In genomic region chr5:90409318-90410177, GRCh38 we compare ENCODE assay signal across 8 cellular contexts. TPM values are rescaled to one million over a fixed set of nuclear protein-coding genes. Genes with fewer than 3 reads are reported as not detected.
DNase-seq lines count a peak whose midpoint lies in the region; ATAC-seq and TF ChIP-seq lines count a peak whose summit lies in the region.

Gene CETN3 (minus strand): TSS chr5:90409756. CDS start chr5:90409661, 95 bp downstream.

- H3K9me3 ChIP-seq in SK-N-MC (ENCODE audit: low read depth, low read length) (no peaks in the 10 kb centered on the region), suprapubic skin (no peaks in the 10 kb centered on the region)

- H3K27ac Mint-ChIP-seq in activated naive CD4-positive, alpha-beta T cell treated with anti-CD3 and anti-CD28 coated beads, Interleukin-2, amount 10 ng/mL, durations not matched to agents 7 days and 5 days = no peak within 1 kb of the TSS

- H3K9ac ChIP-seq in SK-N-MC (ENCODE audit: insufficient read length) = peak within 1 kb of the TSS; percentile 98

- H3K27ac ChIP-seq in SK-N-MC (peak within 1 kb of the TSS; percentile 99), suprapubic skin (peak within 1 kb of the TSS; percentile 98)

- CTCF ChIA-PET in activated naive CD4-positive, alpha-beta T cell treated with anti-CD3 and anti-CD28 coated beads, Interleukin-2, amount 10 ng/mL, durations not matched to agents 7 days and 5 days (lab: Charles Lee) = interaction anchor here (1.5 to 1.9 kb wide), 2 partner anchors 63 to 119 kb away, joined by 4 to 12 read pairs; partner anchors contain the start of gene LYSMD3

- no peak within 1 kb of the TSS for H3K4me3 Mint-ChIP-seq in activated naive CD4-positive, alpha-beta T cell treated with anti-CD3 and anti-CD28 coated beads, Interleukin-2, amount 10 ng/mL, durations not matched to agents 7 days and 5 days

- DNase-seq in GM06990 (ENCODE audit: extremely low read depth, insufficient read length) (peak; percentile 89), NB4 (ENCODE audit: low read depth) (peak; percentile 94), SK-N-MC (ENCODE audit: low read depth, low spot score) (peak; percentile 97), germinal center (ENCODE audit: low spot score) (peak; percentile 93), nucleus accumbens (lab: John Stamatoyannopoulos, UW) (peak; percentile 59 to 99 (median 94)), suprapubic skin (ENCODE audit: low spot score in 2 of 2) (peak; percentile 95 to 98)
- DNase-seq in activated naive CD4-positive, alpha-beta T cell treated with anti-CD3 and anti-CD28 coated beads, Interleukin-2, amount 10 ng/mL, durations not matched to agents 7 days and 5 days = peak; percentile 94

- H3K4me3 ChIP-seq in GM06990 (replicated peaks; ENCODE audit: low read depth, low read length) = peak within 1 kb of the TSS; percentile 100
- H3K4me3 ChIP-seq in NB4 (ENCODE audit: low read depth, low read length) = peak within 1 kb of the TSS; percentile 99
- H3K4me3 ChIP-seq in SK-N-MC = peak within 1 kb of the TSS; percentile 98
- peak within 1 kb of the TSS; percentile 87 for H3K4me3 ChIP-seq in suprapubic skin

- no peaks in the 10 kb centered on the region for H3K27me3 ChIP-seq in GM06990 (replicated peaks; ENCODE audit: control insufficient read depth, insufficient read depth, low read length)
- no peaks in the 10 kb centered on the region for H3K27me3 ChIP-seq in suprapubic skin

- peaks cover 16% of the 10 kb centered on the region for H3K4me1 Mint-ChIP-seq in activated naive CD4-positive, alpha-beta T cell treated with anti-CD3 and anti-CD28 coated beads, Interleukin-2, amount 10 ng/mL, durations not matched to agents 7 days and 5 days

- peaks cover 18% of the 10 kb centered on the region for H3K36me3 Mint-ChIP-seq in activated naive CD4-positive, alpha-beta T cell treated with anti-CD3 and anti-CD28 coated beads, Interleukin-2, amount 10 ng/mL, durations not matched to agents 7 days and 5 days

- H3K36me3 ChIP-seq in GM06990 (ENCODE audit: control insufficient read depth, insufficient read depth, low read length) = no peaks in the 10 kb centered on the region
- H3K36me3 ChIP-seq in SK-N-MC (ENCODE audit: insufficient read depth, low read length) = peaks cover 8% of the 10 kb centered on the region
- H3K36me3 ChIP-seq in suprapubic skin = no peaks in the 10 kb centered on the region

- no peaks in the 10 kb centered on the region for H3K9me3 Mint-ChIP-seq in activated naive CD4-positive, alpha-beta T cell treated with anti-CD3 and anti-CD28 coated beads, Interleukin-2, amount 10 ng/mL, durations not matched to agents 7 days and 5 days

- ATAC-seq in HG02571 (IDR thresholded peaks at IDR 0.05; ENCODE audit: unreplicated experiment) = peak; percentile 97

- H3K27me3 Mint-ChIP-seq in activated naive CD4-positive, alpha-beta T cell treated with anti-CD3 and anti-CD28 coated beads, Interleukin-2, amount 10 ng/mL, durations not matched to agents 7 days and 5 days = peaks cover 5% of the 10 kb centered on the region

- TF ChIP-seq EP300 in suprapubic skin (IDR thresholded peaks at IDR 0.05) = no peak

- H3K4me1 ChIP-seq in suprapubic skin = peaks cover 20% of the 10 kb centered on the region

- 1% methylated on average over 42 of the region's 51 CpGs for WGBS in suprapubic skin

- TF ChIP-seq CTCF in GM06990 (IDR thresholded peaks at IDR 0.05; ENCODE audit: insufficient read depth, low read length, poor library complexity, severe bottlenecking) = no peak
- TF ChIP-seq CTCF in NB4 (IDR thresholded peaks at IDR 0.05; ENCODE audit: low read depth, low read length) = no peak
- TF ChIP-seq CTCF in suprapubic skin (IDR thresholded peaks at IDR 0.05) = no peak

- TF ChIP-seq POLR2A in NB4 (IDR thresholded peaks at IDR 0.05; ENCODE audit: extremely low read depth, insufficient read length) (peak; percentile 94), suprapubic skin (IDR thresholded peaks at IDR 0.05) (peak; percentile 52 to 75)

RNA-seq across cellular contexts. Expression of gene CETN3, which starts in this region (rescaled TPM):
- total RNA-seq in suprapubic skin = 10 to 100 TPM in 1 of 4 donors, 1 to 10 TPM in 3; 5.5 to 13.7 (median 6.1) TPM

Comparison
In these comparisons a context has a peak if more than half of its experiments do, and no peak if none do; other contexts are left out.
1. Peak in every context shown above with its lines: DNase-seq, ATAC-seq, H3K4me3 ChIP-seq and H3K27ac ChIP-seq.